24 cellular contexts compared by ENCODE assay signal in the genomic region with DNA sequence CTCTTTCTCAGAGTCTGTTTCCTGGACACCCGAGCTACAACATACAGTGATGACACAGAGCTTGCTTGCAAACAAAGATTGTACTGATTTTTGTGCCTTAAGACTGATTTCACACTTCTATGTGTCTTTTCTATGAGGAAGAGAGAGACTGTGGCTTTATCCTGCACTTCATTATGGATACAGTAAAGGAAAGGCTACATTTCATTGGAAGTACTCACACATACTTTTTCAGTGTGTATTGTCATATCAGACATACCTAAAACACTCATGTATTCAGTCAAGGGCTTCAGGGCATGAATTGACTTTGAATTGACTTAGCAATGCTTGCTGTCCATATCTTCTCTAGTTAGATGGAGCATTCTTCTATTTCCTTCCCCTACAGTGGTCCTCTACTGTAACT.
A peak's percentile ranks its signal among the peaks of the same experiment; 100 is the strongest.
DNase-seq lines count a peak whose midpoint lies in the region; FAIRE-seq and TF ChIP-seq lines count a peak whose summit lies in the region.
"Had no signal": no experiment of that assay in that cellular context is flagged by ENCODE, and none has a peak within 500 bp of the region (broad histone marks: within the 10 kb centered on the region; RNA-seq: fewer than 3 reads in every experiment).

No MANE protein-coding gene starts in this region.

- TF ChIP-seq CTCF in HFFc6 (IDR thresholded peaks at IDR 0.05) = no peak
- TF ChIP-seq CTCF in astrocyte (IDR thresholded peaks at IDR 0.05; ENCODE audit: insufficient read depth, low read depth, low read length) = no peak
- no peak for TF ChIP-seq CTCF in neural progenitor cell (IDR thresholded peaks at IDR 0.05)
- TF ChIP-seq CTCF in dorsolateral prefrontal cortex (IDR thresholded peaks at IDR 0.05 in 54 of 56, conservative IDR thresholded peaks at IDR 0.05 in 2 of 56; ENCODE audit: low read depth in 1 of 56, partially characterized antibody in 56 of 56) = no peak

- H3K36me3 Mint-ChIP-seq in HFFc6 (ENCODE audit: low read depth) (no peaks in the 10 kb centered on the region), astrocyte (ENCODE audit: low read depth, unreplicated experiment) (no peaks in the 10 kb centered on the region), neural progenitor cell (no peaks in the 10 kb centered on the region)

- H3K4me1 Mint-ChIP-seq in HFFc6 (ENCODE audit: low read depth) (peaks cover 20% of the 10 kb centered on the region), astrocyte (ENCODE audit: low read depth, unreplicated experiment) (peaks cover 6% of the 10 kb centered on the region), neural progenitor cell (no peaks in the 10 kb centered on the region)

- intact Hi-C loops in dorsolateral prefrontal cortex (cut with DNase I) = no loop called here

- H3K27me3 Mint-ChIP-seq in HFFc6 (ENCODE audit: insufficient read depth) = peaks cover 13% of the 10 kb centered on the region
- H3K27me3 Mint-ChIP-seq in astrocyte (ENCODE audit: low read depth, unreplicated experiment) = no peaks in the 10 kb centered on the region
- peaks cover 3% of the 10 kb centered on the region for H3K27me3 Mint-ChIP-seq in neural progenitor cell (ENCODE audit: insufficient read depth, low read depth)

- no peak overlapping the region for H3K9ac ChIP-seq in astrocyte (ENCODE audit: low read length)
- no peak overlapping the region for H3K9ac ChIP-seq in neural progenitor cell
- no peak overlapping the region for H3K9ac ChIP-seq in Karpas-422 (ENCODE audit: low read length)

- H3K27ac Mint-ChIP-seq in HFFc6 (peak overlapping the region; percentile 40; the same call in 1 of the 2 replicates), astrocyte (ENCODE audit: unreplicated experiment) (peak overlapping the region; percentile 59), neural progenitor cell (no peak overlapping the region)

- no peaks in the 10 kb centered on the region for H3K9me2 ChIP-seq in Karpas-422 (replicated peaks; ENCODE audit: insufficient read depth, low read length)

- H3K4me1 ChIP-seq in astrocyte (ENCODE audit: insufficient read depth, low read length) = no peaks in the 10 kb centered on the region
- no peaks in the 10 kb centered on the region for H3K4me1 ChIP-seq in neural progenitor cell
- no peaks in the 10 kb centered on the region for H3K4me1 ChIP-seq in Karpas-422 (ENCODE audit: low read length)

- no peak overlapping the region for H3K4me2 ChIP-seq in astrocyte (ENCODE audit: low read length)
- no peak overlapping the region for H3K4me2 ChIP-seq in neural progenitor cell
- H3K4me2 ChIP-seq in Karpas-422 (ENCODE audit: low read depth, low read length, poor library complexity, severe bottlenecking) = no peak overlapping the region

- no peaks in the 10 kb centered on the region for H3F3A ChIP-seq in neural progenitor cell (ENCODE audit: low read depth)

- H4K20me1 ChIP-seq in astrocyte (ENCODE audit: insufficient read depth, low read length) (no peaks in the 10 kb centered on the region), neural progenitor cell (ENCODE audit: low read depth) (no peaks in the 10 kb centered on the region), Karpas-422 (ENCODE audit: insufficient read depth, low read depth, low read length) (no peaks in the 10 kb centered on the region)

- no peaks in the 10 kb centered on the region for H3K27me3 ChIP-seq in astrocyte (ENCODE audit: insufficient read depth, low read length)
- no peaks in the 10 kb centered on the region for H3K27me3 ChIP-seq in neural progenitor cell
- no peaks in the 10 kb centered on the region for H3K27me3 ChIP-seq in dorsolateral prefrontal cortex
- H3K27me3 ChIP-seq in Karpas-422 (ENCODE audit: low read length) = no peaks in the 10 kb centered on the region

- H3K79me2 ChIP-seq in astrocyte (ENCODE audit: insufficient read depth, low read length) = no peaks in the 10 kb centered on the region
- no peaks in the 10 kb centered on the region for H3K79me2 ChIP-seq in neural progenitor cell (ENCODE audit: low read depth)
- no peaks in the 10 kb centered on the region for H3K79me2 ChIP-seq in Karpas-422 (ENCODE audit: low read length)

- H2AFZ ChIP-seq in astrocyte (ENCODE audit: low read depth, low read length) = no peak overlapping the region
- no peak overlapping the region for H2AFZ ChIP-seq in neural progenitor cell (replicated peaks)
- H2AFZ ChIP-seq in Karpas-422 (ENCODE audit: low read length) = no peak overlapping the region

- H3K27ac ChIP-seq in astrocyte (ENCODE audit: low read depth, low read length) (no peak overlapping the region), neural progenitor cell (no peak overlapping the region), dorsolateral prefrontal cortex (no peak overlapping the region), Karpas-422 (ENCODE audit: low read length) (no peak overlapping the region)
- H3K27ac ChIP-seq: RWPE1 had no signal

- H3K36me3 ChIP-seq in astrocyte (ENCODE audit: insufficient read depth, low read length) (no peaks in the 10 kb centered on the region), neural progenitor cell (no peaks in the 10 kb centered on the region), Karpas-422 (ENCODE audit: insufficient read depth, low read length) (no peaks in the 10 kb centered on the region)

- no peaks in the 10 kb centered on the region for H3K9me3 ChIP-seq in astrocyte (ENCODE audit: insufficient read depth, low read depth, low read length)
- H3K9me3 ChIP-seq in neural progenitor cell (ENCODE audit: low read depth) = no peaks in the 10 kb centered on the region
- no peaks in the 10 kb centered on the region for H3K9me3 ChIP-seq in Karpas-422 (ENCODE audit: low read length)

- H3K4me3 Mint-ChIP-seq in HFFc6 = no peak overlapping the region
- H3K4me3 Mint-ChIP-seq in astrocyte (ENCODE audit: unreplicated experiment) = no peak overlapping the region
- H3K4me3 Mint-ChIP-seq in neural progenitor cell = no peak overlapping the region

- H3K4me3 ChIP-seq in astrocyte (ENCODE audit: insufficient read depth, low read depth, low read length) (no peak overlapping the region), neural progenitor cell (no peak overlapping the region), dorsolateral prefrontal cortex (no peak overlapping the region), Karpas-422 (ENCODE audit: low read length) (no peak overlapping the region)

- no peak for FAIRE-seq in astrocyte (lab: Jason Lieb, UNC)
- FAIRE-seq: G401.6, GM12891, H1 had no signal

- H3K9me3 Mint-ChIP-seq in HFFc6 (no peaks in the 10 kb centered on the region), astrocyte (ENCODE audit: unreplicated experiment) (no peaks in the 10 kb centered on the region), neural progenitor cell (peaks cover 4% of the 10 kb centered on the region)

- DNase-seq in EL (peak; percentile 60), HFFc6 (peak; percentile 65), astrocyte (ENCODE audit: low read depth) (no peak), glomerular visceral epithelial cell (ENCODE audit: extremely low spot score) (peak; percentile 53), NCI-H524 treated with DMSO at 0.1 percent for 48 hours (lab: John Stamatoyannopoulos, UW) (no peak), neural progenitor cell (ENCODE audit: low spot score) (no peak), dorsolateral prefrontal cortex (no peak), Karpas-422 (no peak)
- DNase-seq: Calu3; DMS153; DND-41; HCEC 1CT; Kasumi-1; MV-4-11; NCI-H1105; NCI-H1436 treated with DMSO at 0.1 percent for 48 hours; NCI-H187 treated with DMSO at 0.1 percent for 48 hours; NCI-H2171 treated with DMSO at 0.1 percent for 48 hours; NK-92 treated with Interleukin-12 subunit alpha and Interleukin-12 subunit beta, amount 100 ng/mL, for 24 hours; SHP77 treated with DMSO at 0.1 percent for 48 hours had no signal

Comparison
In these comparisons a context has a peak if more than half of its experiments do, and no peak if none do; other contexts are left out.
1. DNase-seq: peak in EL (single experiment), HFFc6 (single experiment) and glomerular visceral epithelial cell (single experiment); none in astrocyte (single experiment), NCI-H524 treated with DMSO at 0.1 percent for 48 hours (single experiment), neural progenitor cell (single experiment), dorsolateral prefrontal cortex (0 of 10) and Karpas-422 (single experiment).